In the genomic region with DNA sequence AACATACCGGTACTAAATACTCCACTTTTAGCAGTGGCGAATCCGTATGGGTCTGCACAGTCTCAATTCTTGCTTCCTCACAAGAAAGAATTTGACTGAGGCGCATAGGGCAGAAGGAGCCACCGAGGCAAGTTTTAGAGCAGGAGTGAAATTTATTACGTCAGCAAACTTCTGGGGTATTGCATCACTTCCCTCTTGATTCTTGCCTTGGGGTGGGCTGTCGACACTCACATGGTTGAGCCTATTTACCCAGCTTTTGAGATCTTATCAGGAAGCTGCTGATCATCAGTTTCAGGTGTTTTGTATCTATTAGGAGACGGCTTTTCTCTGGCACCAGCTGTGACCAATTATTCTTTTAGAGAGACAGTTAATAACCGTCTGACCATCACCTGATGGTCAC, we compare ENCODE assay signal across 19 cellular contexts.
"Had no signal": no experiment of that assay in that cellular context is flagged by ENCODE, and none has a peak within 500 bp of the region (broad histone marks: within the 10 kb centered on the region; RNA-seq: fewer than 3 reads in every experiment).

No MANE protein-coding gene starts in this region.

- H3K36me3 Mint-ChIP-seq: activated naive CD4-positive, alpha-beta T cell treated with anti-CD3 and anti-CD28 coated beads, Interleukin-2, amount 50 U/mL, for 24 hours; brain; mesothelial cell of epicardium; naive thymus-derived CD8-positive, alpha-beta T cell had no signal

- H3K27me3 ChIP-seq: left lung, spleen, testis, uterus had no signal

- H3K36me3 ChIP-seq: left lung, spleen, uterus had no signal

- H3K27ac ChIP-seq: left lung, spleen, testis, uterus had no signal

- DNase-seq: activated gamma-delta T cell treated with Interleukin-2 at 50 U/mL for 16 hours; activated T-cell treated with anti-CD3 and anti-CD28 coated beads, Interleukin-2, amount 50 U/mL, for 1 hour; aorta; effector memory CD8-positive, alpha-beta T cell; foreskin melanocyte; kidney glomerular epithelial cell; left lung; naive thymus-derived CD8-positive, alpha-beta T cell; spleen; stimulated activated CD4-positive, alpha-beta T cell treated with anti-CD3 and anti-CD28 coated beads, Interleukin-4, amount 100 ng/mL, for 1 hour; stimulated activated naive CD4-positive, alpha-beta T cell; testis; uterus had no signal

- H3K9me3 ChIP-seq: left lung, testis, uterus had no signal

- H3K27ac Mint-ChIP-seq: activated naive CD4-positive, alpha-beta T cell treated with anti-CD3 and anti-CD28 coated beads, Interleukin-2, amount 50 U/mL, for 24 hours; brain; dendritic cell treated with granulocyte-macrophage colony-stimulating factor and Interleukin-4, amounts not matched to agents 40 ng/mL and 50 ng/mL, for 4 days; effector memory CD8-positive, alpha-beta T cell; mesothelial cell of epicardium; naive thymus-derived CD8-positive, alpha-beta T cell had no signal

- H3K4me3 ChIP-seq: left lung, lung, spleen, testis, uterus had no signal

- ATAC-seq: effector memory CD8-positive, alpha-beta T cell; esophagus mucosa; left lung; naive thymus-derived CD8-positive, alpha-beta T cell had no signal

- H3K9me3 Mint-ChIP-seq: activated naive CD4-positive, alpha-beta T cell treated with anti-CD3 and anti-CD28 coated beads, Interleukin-2, amount 50 U/mL, for 24 hours; brain; dendritic cell treated with granulocyte-macrophage colony-stimulating factor and Interleukin-4, amounts not matched to agents 40 ng/mL and 50 ng/mL, for 4 days; effector memory CD8-positive, alpha-beta T cell had no signal

- H3K4me1 ChIP-seq: left lung, spleen, testis, uterus had no signal

- H3K4me1 Mint-ChIP-seq: activated naive CD4-positive, alpha-beta T cell treated with anti-CD3 and anti-CD28 coated beads, Interleukin-2, amount 50 U/mL, for 24 hours; brain; mesothelial cell of epicardium; naive thymus-derived CD8-positive, alpha-beta T cell had no signal

- H3K4me3 Mint-ChIP-seq: activated naive CD4-positive, alpha-beta T cell treated with anti-CD3 and anti-CD28 coated beads, Interleukin-2, amount 50 U/mL, for 24 hours; brain; dendritic cell treated with granulocyte-macrophage colony-stimulating factor and Interleukin-4, amounts not matched to agents 40 ng/mL and 50 ng/mL, for 4 days; effector memory CD8-positive, alpha-beta T cell; mesothelial cell of epicardium; naive thymus-derived CD8-positive, alpha-beta T cell had no signal

- H3K27me3 Mint-ChIP-seq: brain; dendritic cell treated with granulocyte-macrophage colony-stimulating factor and Interleukin-4, amounts not matched to agents 40 ng/mL and 50 ng/mL, for 4 days; effector memory CD8-positive, alpha-beta T cell had no signal
